In genomic region chr16:19912445-19913305, GRCh38 we compare ENCODE assay signal across 1 cellular context.
TF ChIP-seq lines count a peak whose summit lies in the region.

No MANE protein-coding gene starts in this region.

TF ChIP-seq in WTC11, 78 proteins besides CTCF, POLR2A, EP300 and RAD21 (continued from another document):
- TF ChIP-seq, protein P1, sequence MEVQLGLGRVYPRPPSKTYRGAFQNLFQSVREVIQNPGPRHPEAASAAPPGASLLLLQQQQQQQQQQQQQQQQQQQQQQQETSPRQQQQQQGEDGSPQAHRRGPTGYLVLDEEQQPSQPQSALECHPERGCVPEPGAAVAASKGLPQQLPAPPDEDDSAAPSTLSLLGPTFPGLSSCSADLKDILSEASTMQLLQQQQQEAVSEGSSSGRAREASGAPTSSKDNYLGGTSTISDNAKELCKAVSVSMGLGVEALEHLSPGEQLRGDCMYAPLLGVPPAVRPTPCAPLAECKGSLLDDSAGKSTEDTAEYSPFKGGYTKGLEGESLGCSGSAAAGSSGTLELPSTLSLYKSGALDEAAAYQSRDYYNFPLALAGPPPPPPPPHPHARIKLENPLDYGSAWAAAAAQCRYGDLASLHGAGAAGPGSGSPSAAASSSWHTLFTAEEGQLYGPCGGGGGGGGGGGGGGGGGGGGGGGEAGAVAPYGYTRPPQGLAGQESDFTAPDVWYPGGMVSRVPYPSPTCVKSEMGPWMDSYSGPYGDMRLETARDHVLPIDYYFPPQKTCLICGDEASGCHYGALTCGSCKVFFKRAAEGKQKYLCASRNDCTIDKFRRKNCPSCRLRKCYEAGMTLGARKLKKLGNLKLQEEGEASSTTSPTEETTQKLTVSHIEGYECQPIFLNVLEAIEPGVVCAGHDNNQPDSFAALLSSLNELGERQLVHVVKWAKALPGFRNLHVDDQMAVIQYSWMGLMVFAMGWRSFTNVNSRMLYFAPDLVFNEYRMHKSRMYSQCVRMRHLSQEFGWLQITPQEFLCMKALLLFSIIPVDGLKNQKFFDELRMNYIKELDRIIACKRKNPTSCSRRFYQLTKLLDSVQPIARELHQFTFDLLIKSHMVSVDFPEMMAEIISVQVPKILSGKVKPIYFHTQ (CRISPR knock-in tag; IDR thresholded peaks at IDR 0.05) = no peak
- TF ChIP-seq CREM (CRISPR knock-in tag; IDR thresholded peaks at IDR 0.05) = no peak
- TF ChIP-seq OVOL2 (CRISPR knock-in tag; IDR thresholded peaks at IDR 0.05; ENCODE audit: borderline replicate concordance) = no peak
- TF ChIP-seq MXD4 (CRISPR knock-in tag; IDR thresholded peaks at IDR 0.05; ENCODE audit: borderline replicate concordance) = no peak
- TF ChIP-seq, protein P2, sequence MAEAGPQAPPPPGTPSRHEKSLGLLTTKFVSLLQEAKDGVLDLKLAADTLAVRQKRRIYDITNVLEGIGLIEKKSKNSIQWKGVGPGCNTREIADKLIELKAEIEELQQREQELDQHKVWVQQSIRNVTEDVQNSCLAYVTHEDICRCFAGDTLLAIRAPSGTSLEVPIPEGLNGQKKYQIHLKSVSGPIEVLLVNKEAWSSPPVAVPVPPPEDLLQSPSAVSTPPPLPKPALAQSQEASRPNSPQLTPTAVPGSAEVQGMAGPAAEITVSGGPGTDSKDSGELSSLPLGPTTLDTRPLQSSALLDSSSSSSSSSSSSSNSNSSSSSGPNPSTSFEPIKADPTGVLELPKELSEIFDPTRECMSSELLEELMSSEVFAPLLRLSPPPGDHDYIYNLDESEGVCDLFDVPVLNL (CRISPR knock-in tag; IDR thresholded peaks at IDR 0.05; ENCODE audit: borderline replicate concordance, low read depth) = no peak
- no peak for TF ChIP-seq ZNF671 (CRISPR knock-in tag; IDR thresholded peaks at IDR 0.05)
